In genomic region chr1:35298464-35298863, GRCh38 we compare ENCODE assay signal across 8 cellular contexts. TPM values are rescaled to one million over a fixed set of nuclear protein-coding genes. Genes with fewer than 3 reads are reported as not detected.
DNase-seq lines count a peak whose midpoint lies in the region; ATAC-seq and TF ChIP-seq lines count a peak whose summit lies in the region.

No MANE protein-coding gene starts in this region.

- dilution Hi-C loops in mammary epithelial cell (cut with HindIII; ENCODE audit: low sequenced_read_pairs) = no loop called here

- H4K20me1 ChIP-seq in mammary epithelial cell (ENCODE audit: insufficient read depth, low read length) = peaks cover 1% of the 10 kb centered on the region

- peak; percentile 61 for DNase-seq in activated CD8-positive, alpha-beta memory T cell treated with anti-CD3 and anti-CD28 coated beads for 24 hours
- no peak for DNase-seq in activated CD8-positive, alpha-beta memory T cell treated with anti-CD3 and anti-CD28 coated beads, Interleukin-2, amount 50 U/mL, for 4 hours
- DNase-seq in HCEC 1CT (peak; percentile 42), Peyer's patch (no peak), mammary epithelial cell (peak; percentile 57), kidney glomerular epithelial cell (lab: John Stamatoyannopoulos, UW) (peak; percentile 27), type B pancreatic cell (ENCODE audit: extremely low spot score, unreplicated experiment) (no peak)

- in situ Hi-C loops in mammary epithelial cell (cut with MboI; ENCODE audit: low sequenced_read_pairs in 2 of 2) = loop anchor here in 1 of 2 donors (10.0 kb wide), 1 partner anchor 104 kb away; the partner anchor contains the start of gene SFPQ

- no peak for ATAC-seq in gastroesophageal sphincter

- H3K4me1 ChIP-seq in Peyer's patch (no peaks in the 10 kb centered on the region), mammary epithelial cell (ENCODE audit: insufficient read depth, low read length) (no peaks in the 10 kb centered on the region), gastroesophageal sphincter (peaks cover 0 to 30% (median 5%) of the 10 kb centered on the region in 3 donors)

- peak overlapping the region; percentile 53 for H3K27ac Mint-ChIP-seq in type B pancreatic cell

- TF ChIP-seq EP300 in gastroesophageal sphincter (IDR thresholded peaks at IDR 0.05) = no peak

- no peak overlapping the region for H3K4me3 Mint-ChIP-seq in type B pancreatic cell

- TF ChIP-seq CTCF in Peyer's patch (IDR thresholded peaks at IDR 0.05) (peak in 4 of 6 experiments; percentile 32 to 53 (median 50)), mammary epithelial cell (conservative IDR thresholded peaks at IDR 0.05 in 1 of 2, IDR thresholded peaks at IDR 0.05 in 1 of 2; ENCODE audit: extremely low read depth in 1 of 2, insufficient read depth in 1 of 2, low read depth in 1 of 2, low read length in 2 of 2) (peak; percentile 38 to 57), type B pancreatic cell (conservative IDR thresholded peaks at IDR 0.05) (peak; percentile 33), gastroesophageal sphincter (IDR thresholded peaks at IDR 0.05) (peak in 1 of 4 experiments; percentile 50)

- no peak overlapping the region for H3K4me3 ChIP-seq in Peyer's patch
- no peak overlapping the region for H3K4me3 ChIP-seq in mammary epithelial cell (replicated peaks in 1 of 3; ENCODE audit: insufficient read depth in 1 of 3, low read depth in 2 of 3, low read length in 3 of 3)
- no peak overlapping the region for H3K4me3 ChIP-seq in gastroesophageal sphincter

- no peaks in the 10 kb centered on the region for H3K4me1 Mint-ChIP-seq in type B pancreatic cell (ENCODE audit: unreplicated experiment)

- intact Hi-C loops in mammary epithelial cell (cut with micrococcal nuclease) = loop anchor here (1.0 kb wide), 1 partner anchor 96 kb away; no protein-coding TSS in a partner anchor

- no peaks in the 10 kb centered on the region for H3K27me3 ChIP-seq in Peyer's patch
- no peaks in the 10 kb centered on the region for H3K27me3 ChIP-seq in mammary epithelial cell (ENCODE audit: insufficient read depth, low read length)
- no peaks in the 10 kb centered on the region for H3K27me3 ChIP-seq in gastroesophageal sphincter

- TF ChIP-seq POLR2A in Peyer's patch (IDR thresholded peaks at IDR 0.05) (no peak), gastroesophageal sphincter (IDR thresholded peaks at IDR 0.05) (no peak)

- no peak overlapping the region for H3K4me2 ChIP-seq in mammary epithelial cell (ENCODE audit: insufficient read depth, low read depth, low read length)

- H3K36me3 Mint-ChIP-seq in type B pancreatic cell = peaks cover 21% of the 10 kb centered on the region

- H3K79me2 ChIP-seq in mammary epithelial cell (ENCODE audit: insufficient read depth, low read length) = peaks cover 66% of the 10 kb centered on the region

- no TSS peak for BruUV-seq in mammary epithelial cell (replicated peaks; lab: Mats Ljungman, UMichigan)

- no peaks in the 10 kb centered on the region for H3K9me3 ChIP-seq in Peyer's patch
- H3K9me3 ChIP-seq in mammary epithelial cell (replicated peaks; ENCODE audit: insufficient read depth, low read length) = no peaks in the 10 kb centered on the region
- no peaks in the 10 kb centered on the region for H3K9me3 ChIP-seq in gastroesophageal sphincter

- 50% methylated on average over 2 of the region's 2 CpGs for WGBS in mammary epithelial cell (ENCODE audit: low coverage, missing lambda C conversion rate)
- WGBS in gastroesophageal sphincter (ENCODE audit: low coverage in 1 of 2), 2 donors = 0 to 25% methylated on average over 1 to 2 of the region's 2 CpGs

- no peak overlapping the region for H2AFZ ChIP-seq in mammary epithelial cell (ENCODE audit: low read depth, low read length)

- H3K9ac ChIP-seq in mammary epithelial cell (ENCODE audit: insufficient read depth, low read length) = no peak overlapping the region

- H3K27ac ChIP-seq in Peyer's patch (no peak overlapping the region), mammary epithelial cell (ENCODE audit: insufficient read depth, low read depth, low read length) (no peak overlapping the region), gastroesophageal sphincter (no peak overlapping the region)

- CTCF ChIA-PET in mammary epithelial cell (lab: Charles Lee; ENCODE audit: low non-redundant PET) = interaction anchor here (0.7 kb wide), 1 partner anchor 12 kb away, joined by 3 read pairs; no protein-coding TSS in a partner anchor

- H3K27me3 Mint-ChIP-seq in type B pancreatic cell = no peaks in the 10 kb centered on the region

- H3K9me3 Mint-ChIP-seq in type B pancreatic cell = no peaks in the 10 kb centered on the region

- H3K36me3 ChIP-seq in Peyer's patch = peaks cover 0 to 13% (median 0%) of the 10 kb centered on the region in 3 donors
- peaks cover 6% of the 10 kb centered on the region for H3K36me3 ChIP-seq in mammary epithelial cell (ENCODE audit: insufficient read depth, low read length)
- H3K36me3 ChIP-seq in gastroesophageal sphincter = peaks cover 0 to 23% of the 10 kb centered on the region in 2 donors

RNA-seq across cellular contexts. Expression of gene ZMYM4, which starts 30.0 kb away (rescaled TPM):
- total RNA-seq in Peyer's patch (10 to 100 TPM; 16.3 to 80.0 (median 22.4) TPM), mammary epithelial cell (10 to 100 TPM; 34.3 to 47.9 TPM), type B pancreatic cell (ENCODE audit: low replicate concordance) (58.3 and 85.4 TPM in 2 replicates), gastroesophageal sphincter (10 to 100 TPM; 27.8 to 37.7 (median 28.8) TPM)
- polyA plus RNA-seq in mammary epithelial cell = 17.0 TPM
- 36.7 TPM for polyA minus RNA-seq in mammary epithelial cell

Comparison
In these comparisons a context has a peak if more than half of its experiments do, and no peak if none do; other contexts are left out.
1. DNase-seq: peak in activated CD8-positive, alpha-beta memory T cell treated with anti-CD3 and anti-CD28 coated beads for 24 hours (single experiment), HCEC 1CT (single experiment), mammary epithelial cell (single experiment) and kidney glomerular epithelial cell (single experiment); none in activated CD8-positive, alpha-beta memory T cell treated with anti-CD3 and anti-CD28 coated beads, Interleukin-2, amount 50 U/mL, for 4 hours (single experiment), Peyer's patch (0 of 3) and type B pancreatic cell (single experiment).